ENCODE assay signal across 29 cellular contexts in the genomic region with DNA sequence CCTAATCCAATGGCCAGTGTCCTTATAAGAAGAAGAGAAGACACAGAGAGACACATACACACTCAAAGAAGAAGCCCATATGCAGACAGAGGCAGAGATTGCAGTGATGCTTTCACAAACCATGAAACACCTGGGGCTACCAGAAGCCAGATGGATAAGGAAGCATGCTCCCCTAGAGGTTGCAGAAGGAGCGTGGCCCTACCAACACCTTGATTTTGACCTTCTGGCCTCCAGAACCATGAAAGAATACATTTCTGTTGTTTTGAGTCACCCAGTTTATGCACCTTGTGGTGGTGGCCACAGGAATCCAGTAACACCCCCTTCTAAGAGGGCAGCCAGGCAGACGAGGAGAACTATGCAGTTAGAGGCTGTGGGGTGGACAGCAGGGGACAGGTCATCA. TPM values are rescaled to one million over a fixed set of nuclear protein-coding genes. Genes with fewer than 3 reads are reported as not detected.
"Had no signal": no experiment of that assay in that cellular context is flagged by ENCODE, and none has a peak within 500 bp of the region (broad histone marks: within the 10 kb centered on the region; RNA-seq: fewer than 3 reads in every experiment).

No MANE protein-coding gene starts in this region.

- H3K4me3 ChIP-seq: breast epithelium, coronary artery, esophagus squamous epithelium, gastrocnemius medialis, left ventricle myocardium inferior, neural progenitor cell, upper lobe of right lung had no signal

- H3K27ac ChIP-seq: breast epithelium, coronary artery, esophagus squamous epithelium, gastrocnemius medialis, left ventricle myocardium inferior, neural progenitor cell, upper lobe of right lung, WERI-Rb-1 had no signal

- H3K36me3 Mint-ChIP-seq: activated naive CD8-positive, alpha-beta T cell treated with anti-CD3 and anti-CD28 coated beads, Interleukin-2, amount 10 ng/mL, durations not matched to agents 7 days and 5 days; mesothelial cell of epicardium; neural progenitor cell had no signal

- H3K4me1 ChIP-seq: breast epithelium, neural progenitor cell, upper lobe of right lung had no signal

- H3K9ac ChIP-seq: neural progenitor cell had no signal

- H3K9me3 ChIP-seq: gastrocnemius medialis had no signal

- DNase-seq: activated CD4-positive, CD25-positive, alpha-beta regulatory T cell treated with anti-CD3 and anti-CD28 coated beads, Interleukin-2, amount 50 U/mL, for 72 hours; activated CD8-positive, alpha-beta memory T cell treated with anti-CD3 and anti-CD28 coated beads for 24 hours; activated CD8-positive, alpha-beta memory T cell treated with anti-CD3 and anti-CD28 coated beads, Interleukin-2, amount 50 U/mL, for 4 hours; activated effector memory CD4-positive, alpha-beta T cell treated with Interleukin-2 at 50 U/mL for 16 hours; activated naive CD4-positive, alpha-beta T cell treated with anti-CD3 and anti-CD28 coated beads for 36 hours; activated naive CD8-positive, alpha-beta T cell treated with anti-CD3 and anti-CD28 coated beads, Interleukin-2, amount 10 ng/mL, durations not matched to agents 7 days and 5 days; activated T-cell treated with anti-CD3 and anti-CD28 coated beads, Interleukin-2, amount 50 U/mL, for 24 hours; amniotic stem cell; endodermal cell; esophagus squamous epithelium; gastrocnemius medialis; hippocampal formation; kidney glomerular epithelial cell; left ventricle myocardium inferior; naive thymus-derived CD8-positive, alpha-beta T cell; retina; stimulated activated CD4-positive, alpha-beta T cell treated with anti-CD3 and anti-CD28 coated beads, Interleukin-2, amount 100 ng/mL, for 48 hours; stimulated activated CD8-positive, alpha-beta memory T cell treated with anti-CD3 and anti-CD28 coated beads, Interleukin-4, amount 100 ng/mL, for 48 hours; stimulated activated naive CD8-positive, alpha-beta T cell treated with anti-CD3 and anti-CD28 coated beads, Interleukin-15, Interleukin-2, amounts not matched to agents 100 U/mL and 50 U/mL, for 24 hours; upper lobe of right lung; WERI-Rb-1 had no signal

- H3K9me3 Mint-ChIP-seq: activated naive CD8-positive, alpha-beta T cell treated with anti-CD3 and anti-CD28 coated beads, Interleukin-2, amount 10 ng/mL, durations not matched to agents 7 days and 5 days; activated T-cell treated with anti-CD3 and anti-CD28 coated beads, Interleukin-2, amount 50 U/mL, for 24 hours had no signal

- ATAC-seq: gastrocnemius medialis; naive thymus-derived CD8-positive, alpha-beta T cell; stimulated activated naive CD8-positive, alpha-beta T cell treated with anti-CD3 and anti-CD28 coated beads, Interleukin-15, Interleukin-2, amounts not matched to agents 100 U/mL and 50 U/mL, for 24 hours; upper lobe of right lung had no signal

- H3K4me3 Mint-ChIP-seq: activated naive CD4-positive, alpha-beta T cell treated with anti-CD3 and anti-CD28 coated beads for 36 hours; activated naive CD8-positive, alpha-beta T cell treated with anti-CD3 and anti-CD28 coated beads, Interleukin-2, amount 10 ng/mL, durations not matched to agents 7 days and 5 days; activated T-cell treated with anti-CD3 and anti-CD28 coated beads, Interleukin-2, amount 50 U/mL, for 24 hours; endodermal cell; mesothelial cell of epicardium; naive thymus-derived CD8-positive, alpha-beta T cell; neural progenitor cell; T-helper 2 cell treated with Interferon-gamma antibody and Interleukin-4, amounts not matched to agents 5 μg/mL and 100 μg/mL, for 36 hours had no signal

- H3K4me1 Mint-ChIP-seq: endodermal cell had no signal

- H3K27ac Mint-ChIP-seq: activated naive CD4-positive, alpha-beta T cell treated with anti-CD3 and anti-CD28 coated beads for 36 hours; activated naive CD8-positive, alpha-beta T cell treated with anti-CD3 and anti-CD28 coated beads, Interleukin-2, amount 10 ng/mL, durations not matched to agents 7 days and 5 days; activated T-cell treated with anti-CD3 and anti-CD28 coated beads, Interleukin-2, amount 50 U/mL, for 24 hours; endodermal cell; mesothelial cell of epicardium; naive thymus-derived CD8-positive, alpha-beta T cell; neural progenitor cell; progenitor cell of endocrine pancreas; T-helper 2 cell treated with Interferon-gamma antibody and Interleukin-4, amounts not matched to agents 5 μg/mL and 100 μg/mL, for 36 hours had no signal

- H3K36me3 ChIP-seq: breast epithelium, esophagus squamous epithelium, gastrocnemius medialis, left ventricle myocardium inferior, neural progenitor cell, upper lobe of right lung, WERI-Rb-1 had no signal

RNA-seq across cellular contexts. Expression of a gene that starts 43.5 kb away (rescaled TPM):
- total RNA-seq: activated naive CD4-positive, alpha-beta T cell treated with anti-CD3 and anti-CD28 coated beads for 36 hours; activated naive CD8-positive, alpha-beta T cell treated with anti-CD3 and anti-CD28 coated beads, Interleukin-2, amount 10 ng/mL, durations not matched to agents 7 days and 5 days; endodermal cell; lung microvascular endothelial cell; mesothelial cell of epicardium; naive thymus-derived CD8-positive, alpha-beta T cell; osteoblast had no signal
